In the genomic region with DNA sequence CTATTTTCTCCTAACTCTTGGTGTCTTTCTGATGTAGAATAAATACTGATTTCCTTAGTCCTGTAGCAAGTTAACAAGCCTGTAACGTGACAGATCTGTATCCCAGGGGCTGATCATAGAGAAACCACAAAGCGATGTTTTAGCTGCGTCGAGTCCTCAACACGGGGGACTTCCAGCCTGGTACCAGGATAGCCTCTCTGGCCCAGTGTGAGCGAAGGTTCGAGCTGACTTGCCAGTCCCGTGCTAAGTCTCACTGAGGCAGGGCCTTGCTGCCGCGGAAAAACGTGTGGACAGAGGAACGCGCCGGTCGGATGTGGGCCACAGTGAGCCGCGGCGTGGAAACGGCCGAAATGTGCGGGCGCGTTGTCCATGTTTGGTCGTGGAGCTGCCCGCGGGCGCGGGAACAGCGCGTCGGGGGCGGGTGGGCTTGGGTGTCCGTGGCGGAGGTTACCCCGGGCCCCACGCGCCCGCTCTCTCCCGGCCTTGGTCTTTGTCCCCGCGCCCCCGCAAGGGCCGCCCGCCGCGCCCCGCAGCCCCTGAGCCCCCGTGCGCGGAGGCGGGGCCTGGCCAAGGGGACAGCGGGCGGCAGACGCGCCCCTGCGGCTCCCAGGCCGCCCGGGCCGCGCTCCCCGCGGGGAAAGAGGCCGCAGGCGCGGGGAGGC, we compare ENCODE assay signal across 8 cellular contexts. TPM values are rescaled to one million over a fixed set of nuclear protein-coding genes. Genes with fewer than 3 reads are reported as not detected.
DNase-seq lines count a peak whose midpoint lies in the region; ATAC-seq and TF ChIP-seq lines count a peak whose summit lies in the region.

No MANE protein-coding gene starts in this region.

- no peaks in the 10 kb centered on the region for H3K9me3 Mint-ChIP-seq in activated CD4-positive, alpha-beta memory T cell treated with anti-CD3 and anti-CD28 coated beads for 36 hours
- H3K9me3 Mint-ChIP-seq in osteocyte (ENCODE audit: unreplicated experiment) = peaks cover 5% of the 10 kb centered on the region

- no peak for TF ChIP-seq CTCF in GM06990 (IDR thresholded peaks at IDR 0.05; ENCODE audit: insufficient read depth, low read length, poor library complexity, severe bottlenecking)
- no peak for TF ChIP-seq CTCF in fibroblast of pulmonary artery (IDR thresholded peaks at IDR 0.05; ENCODE audit: low read length, missing control alignments)
- TF ChIP-seq CTCF in osteocyte (IDR thresholded peaks at IDR 0.05) = no peak

- intact Hi-C loops in activated CD4-positive, alpha-beta memory T cell treated with anti-CD3 and anti-CD28 coated beads for 36 hours (cut with micrococcal nuclease) = no loop called here

- peaks cover 12% of the 10 kb centered on the region for H3K27me3 Mint-ChIP-seq in activated CD4-positive, alpha-beta memory T cell treated with anti-CD3 and anti-CD28 coated beads for 36 hours
- no peaks in the 10 kb centered on the region for H3K27me3 Mint-ChIP-seq in osteocyte (ENCODE audit: unreplicated experiment)

- CTCF ChIA-PET in activated CD4-positive, alpha-beta memory T cell treated with anti-CD3 and anti-CD28 coated beads for 36 hours (lab: Charles Lee) = interaction anchor here (1.0 to 1.5 kb wide), 4 partner anchors 27 to 94 kb away, joined by 3 to 4 read pairs (median 3); no protein-coding TSS in a partner anchor

- H3K27ac Mint-ChIP-seq in activated CD4-positive, alpha-beta memory T cell treated with anti-CD3 and anti-CD28 coated beads for 36 hours = peak overlapping the region; percentile 0
- peak overlapping the region; percentile 74 for H3K27ac Mint-ChIP-seq in osteocyte (ENCODE audit: unreplicated experiment)

- peaks cover 2% of the 10 kb centered on the region for H3K27me3 ChIP-seq in GM06990 (replicated peaks; ENCODE audit: control insufficient read depth, insufficient read depth, low read length)

- H3K4me3 ChIP-seq in GM06990 (replicated peaks; ENCODE audit: low read depth, low read length) = no peak overlapping the region
- peak overlapping the region; percentile 48 for H3K4me3 ChIP-seq in fibroblast of pulmonary artery (replicated peaks; ENCODE audit: low read depth, low read length)

- no peaks in the 10 kb centered on the region for H3K36me3 Mint-ChIP-seq in activated CD4-positive, alpha-beta memory T cell treated with anti-CD3 and anti-CD28 coated beads for 36 hours
- peaks cover 3% of the 10 kb centered on the region for H3K36me3 Mint-ChIP-seq in osteocyte (ENCODE audit: unreplicated experiment)

- POLR2A ChIA-PET in activated CD4-positive, alpha-beta memory T cell treated with anti-CD3 and anti-CD28 coated beads for 36 hours (lab: Charles Lee) = interaction anchor here (1.0 kb wide), 1 partner anchor 48 kb away, joined by 3 read pairs; no protein-coding TSS in a partner anchor

- H3K4me3 Mint-ChIP-seq in activated CD4-positive, alpha-beta memory T cell treated with anti-CD3 and anti-CD28 coated beads for 36 hours = peak overlapping the region; percentile 57
- H3K4me3 Mint-ChIP-seq in osteocyte (ENCODE audit: unreplicated experiment) = peak overlapping the region; percentile 63

- DNase-seq in GM06990 (ENCODE audit: extremely low read depth, insufficient read length) (peak; percentile 15), fibroblast of pulmonary artery (ENCODE audit: low read depth) (peak; percentile 20), osteocyte (ENCODE audit: extremely low spot score, unreplicated experiment) (no peak), A172 (ENCODE audit: low spot score) (no peak), NCI-H526 treated with DMSO at 0.1 percent for 48 hours (lab: John Stamatoyannopoulos, UW) (no peak), T-helper 9 cell (no peak)
- peak; percentile 16 for DNase-seq in activated CD4-positive, alpha-beta memory T cell treated with anti-CD3 and anti-CD28 coated beads for 36 hours

- ATAC-seq in HG03432 (IDR thresholded peaks at IDR 0.05; ENCODE audit: unreplicated experiment) = no peak

- no peaks in the 10 kb centered on the region for H3K36me3 ChIP-seq in GM06990 (ENCODE audit: control insufficient read depth, insufficient read depth, low read length)

- H3K4me1 Mint-ChIP-seq in activated CD4-positive, alpha-beta memory T cell treated with anti-CD3 and anti-CD28 coated beads for 36 hours (ENCODE audit: low read depth) = peaks cover 11% of the 10 kb centered on the region
- H3K4me1 Mint-ChIP-seq in osteocyte (ENCODE audit: unreplicated experiment) = peaks cover 40% of the 10 kb centered on the region

RNA-seq across cellular contexts. Expression of a gene that starts 0.5 kb away (rescaled TPM):
- total RNA-seq in activated CD4-positive, alpha-beta memory T cell treated with anti-CD3 and anti-CD28 coated beads for 36 hours = 1 to 10 TPM; 1.5 to 1.9 TPM
- 34.8 and 38.1 TPM in 2 replicates for total RNA-seq in osteocyte
- total RNA-seq in A172 (2014; rRNA removed; shearing (Covaris generic)) = 6.9 and 12.7 TPM in 2 replicates

Comparison
In these comparisons a context has a peak if more than half of its experiments do, and no peak if none do; other contexts are left out.
1. DNase-seq: peak in GM06990 (single experiment), activated CD4-positive, alpha-beta memory T cell treated with anti-CD3 and anti-CD28 coated beads for 36 hours (single experiment) and fibroblast of pulmonary artery (single experiment); none in osteocyte (single experiment), A172 (single experiment), NCI-H526 treated with DMSO at 0.1 percent for 48 hours (single experiment) and T-helper 9 cell (single experiment).